1 cellular context compared by ENCODE assay signal in the genomic region with DNA sequence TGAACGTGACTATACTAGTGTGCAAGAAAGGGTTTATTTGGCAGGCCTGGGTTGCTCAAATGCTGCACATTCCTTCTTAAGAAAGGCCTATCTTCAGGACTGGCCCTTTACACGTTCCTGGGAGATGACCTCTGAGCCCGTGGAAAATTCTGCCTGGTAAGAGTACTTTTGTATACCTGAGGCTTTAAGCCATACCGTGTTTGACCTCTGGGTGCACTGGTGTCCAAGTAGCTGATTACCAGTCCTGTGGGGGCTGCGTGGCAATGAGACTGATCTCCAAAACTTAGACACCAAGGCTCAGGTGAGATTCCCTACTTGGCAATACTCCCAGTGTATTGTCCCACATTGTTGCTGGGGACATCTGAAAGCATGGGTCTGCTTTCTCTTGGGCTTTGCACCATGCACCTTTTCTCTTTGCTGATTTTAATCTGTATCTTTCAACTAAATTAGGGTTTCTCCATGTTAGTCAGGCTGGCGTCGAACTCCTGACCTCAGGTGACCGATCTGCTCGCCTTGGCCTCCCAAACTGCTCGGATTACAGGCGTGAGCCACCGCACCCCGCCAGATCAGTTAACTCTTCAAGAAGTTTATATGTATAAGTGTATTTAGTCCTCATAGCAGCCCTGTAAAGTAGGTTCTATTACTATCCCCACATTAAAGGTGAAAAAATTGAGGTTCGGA.
A peak's percentile ranks its signal among the peaks of the same experiment; 100 is the strongest.
TF ChIP-seq lines count a peak whose summit lies in the region.

No MANE protein-coding gene starts in this region.

TF ChIP-seq in HepG2, 621 proteins besides CTCF, POLR2A, EP300 and RAD21 (continues in another document):
- TF ChIP-seq KLF12 (CRISPR knock-in tag; IDR thresholded peaks at IDR 0.05; ENCODE audit: borderline replicate concordance) (no peak), ZNF572 (CRISPR knock-in tag; IDR thresholded peaks at IDR 0.05) (no peak), ZNF7 (CRISPR knock-in tag; IDR thresholded peaks at IDR 0.05) (no peak), ZNF549 (CRISPR knock-in tag; IDR thresholded peaks at IDR 0.05) (no peak), ZNF777 (CRISPR knock-in tag; IDR thresholded peaks at IDR 0.05) (no peak), ASH2L (IDR thresholded peaks at IDR 0.05; ENCODE audit: insufficient read length, low read depth, low read length) (peak; percentile 64), RBFOX2 (IDR thresholded peaks at IDR 0.05; ENCODE audit: low read depth, low read length) (no peak), HNF4G (IDR thresholded peaks at IDR 0.05; ENCODE audit: borderline replicate concordance, low read depth, low read length) (peak; percentile 46), HNF4G (CRISPR knock-in tag; IDR thresholded peaks at IDR 0.05; ENCODE audit: borderline replicate concordance, low read depth) (no peak), HNRNPH1 (optimal IDR thresholded peaks at IDR 0.05; ENCODE audit: low read depth, low read length) (no peak), ZNF317 (CRISPR knock-in tag; IDR thresholded peaks at IDR 0.05) (no peak), ZZZ3 (CRISPR knock-in tag; IDR thresholded peaks at IDR 0.05; ENCODE audit: borderline replicate concordance) (no peak), NR1H2 (CRISPR knock-in tag; IDR thresholded peaks at IDR 0.05; ENCODE audit: borderline replicate concordance, low read depth) (no peak), ZNF431 (CRISPR knock-in tag; IDR thresholded peaks at IDR 0.05; ENCODE audit: borderline replicate concordance, low read depth) (no peak), HDAC2 (CRISPR knock-in tag; IDR thresholded peaks at IDR 0.05) (peak; percentile 54; the same call in 1 of the 2 replicates), NFRKB (IDR thresholded peaks at IDR 0.05) (no peak), ZNF205 (CRISPR knock-in tag; IDR thresholded peaks at IDR 0.05) (no peak), KLF15 (CRISPR knock-in tag; IDR thresholded peaks at IDR 0.05; ENCODE audit: borderline replicate concordance) (no peak), ZNF232 (CRISPR knock-in tag; IDR thresholded peaks at IDR 0.05; ENCODE audit: borderline replicate concordance) (no peak), KLF13 (CRISPR knock-in tag; IDR thresholded peaks at IDR 0.05) (no peak), ZNF83 (CRISPR knock-in tag; IDR thresholded peaks at IDR 0.05; ENCODE audit: borderline replicate concordance) (no peak), TAF1 (CRISPR knock-in tag; IDR thresholded peaks at IDR 0.05) (no peak), ZNF781 (CRISPR knock-in tag; IDR thresholded peaks at IDR 0.05; ENCODE audit: borderline replicate concordance, not compliant biosample characterization) (no peak), GLI4 (CRISPR knock-in tag; IDR thresholded peaks at IDR 0.05; ENCODE audit: borderline replicate concordance) (no peak), PHF20 (CRISPR knock-in tag; IDR thresholded peaks at IDR 0.05) (no peak), SIX1 (CRISPR knock-in tag; IDR thresholded peaks at IDR 0.05; ENCODE audit: borderline replicate concordance) (peak; percentile 30; the same call in 1 of the 2 replicates), ZFP82 (CRISPR knock-in tag; IDR thresholded peaks at IDR 0.05; ENCODE audit: borderline replicate concordance) (no peak), SYNCRIP (IDR thresholded peaks at IDR 0.05; ENCODE audit: insufficient read depth, low read depth, low read length) (no peak), ZNF841 (CRISPR knock-in tag; IDR thresholded peaks at IDR 0.05; ENCODE audit: borderline replicate concordance) (no peak), POGZ (CRISPR knock-in tag; IDR thresholded peaks at IDR 0.05) (no peak), ARHGAP35 (CRISPR knock-in tag; IDR thresholded peaks at IDR 0.05; ENCODE audit: borderline replicate concordance) (no peak), ZNF558 (CRISPR knock-in tag; IDR thresholded peaks at IDR 0.05; ENCODE audit: borderline replicate concordance) (no peak), RARA (CRISPR knock-in tag; IDR thresholded peaks at IDR 0.05) (peak; percentile 68), EHMT2 (IDR thresholded peaks at IDR 0.05; ENCODE audit: borderline replicate concordance, low read depth, low read length) (no peak), NR2F2 (IDR thresholded peaks at IDR 0.05; ENCODE audit: borderline replicate concordance, low read depth) (0 out of 2 replicates have a peak, but pooled peaks have one; percentile 13), HOXA3 (CRISPR knock-in tag; IDR thresholded peaks at IDR 0.05) (no peak), ZSCAN20 (CRISPR knock-in tag; IDR thresholded peaks at IDR 0.05; ENCODE audit: borderline replicate concordance) (no peak), SAFB2 (CRISPR knock-in tag; IDR thresholded peaks at IDR 0.05; ENCODE audit: borderline replicate concordance, low read depth) (no peak), ZNF619 (CRISPR knock-in tag; IDR thresholded peaks at IDR 0.05) (no peak), HNF4A (CRISPR knock-in tag; IDR thresholded peaks at IDR 0.05) (peak; percentile 43), RFXANK (CRISPR knock-in tag; IDR thresholded peaks at IDR 0.05) (no peak), KMT2B (CRISPR knock-in tag; IDR thresholded peaks at IDR 0.05) (no peak)
- TF ChIP-seq, protein P1, sequence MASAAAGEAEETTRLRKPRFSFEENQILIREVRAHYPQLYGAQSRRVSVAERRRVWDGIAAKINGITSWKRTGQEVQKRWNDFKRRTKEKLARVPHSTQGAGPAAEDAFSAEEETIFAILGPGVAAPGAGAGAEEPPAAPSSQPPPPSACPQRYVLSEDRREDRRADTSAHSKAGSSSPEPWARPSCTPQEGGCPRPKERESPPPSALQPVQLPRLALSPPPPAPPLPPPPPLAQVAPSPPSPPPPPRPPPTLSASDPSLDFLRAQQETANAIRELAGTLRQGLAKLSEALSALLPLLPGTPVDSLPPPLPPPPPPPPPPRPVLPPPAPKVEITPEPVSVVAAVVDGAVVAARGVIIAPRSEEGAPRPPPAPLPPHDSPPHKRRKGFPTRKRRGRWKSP (CRISPR knock-in tag; IDR thresholded peaks at IDR 0.05): 0 out of 2 replicates have a peak, but pooled peaks have one; percentile 28
- TF ChIP-seq, protein P2, sequence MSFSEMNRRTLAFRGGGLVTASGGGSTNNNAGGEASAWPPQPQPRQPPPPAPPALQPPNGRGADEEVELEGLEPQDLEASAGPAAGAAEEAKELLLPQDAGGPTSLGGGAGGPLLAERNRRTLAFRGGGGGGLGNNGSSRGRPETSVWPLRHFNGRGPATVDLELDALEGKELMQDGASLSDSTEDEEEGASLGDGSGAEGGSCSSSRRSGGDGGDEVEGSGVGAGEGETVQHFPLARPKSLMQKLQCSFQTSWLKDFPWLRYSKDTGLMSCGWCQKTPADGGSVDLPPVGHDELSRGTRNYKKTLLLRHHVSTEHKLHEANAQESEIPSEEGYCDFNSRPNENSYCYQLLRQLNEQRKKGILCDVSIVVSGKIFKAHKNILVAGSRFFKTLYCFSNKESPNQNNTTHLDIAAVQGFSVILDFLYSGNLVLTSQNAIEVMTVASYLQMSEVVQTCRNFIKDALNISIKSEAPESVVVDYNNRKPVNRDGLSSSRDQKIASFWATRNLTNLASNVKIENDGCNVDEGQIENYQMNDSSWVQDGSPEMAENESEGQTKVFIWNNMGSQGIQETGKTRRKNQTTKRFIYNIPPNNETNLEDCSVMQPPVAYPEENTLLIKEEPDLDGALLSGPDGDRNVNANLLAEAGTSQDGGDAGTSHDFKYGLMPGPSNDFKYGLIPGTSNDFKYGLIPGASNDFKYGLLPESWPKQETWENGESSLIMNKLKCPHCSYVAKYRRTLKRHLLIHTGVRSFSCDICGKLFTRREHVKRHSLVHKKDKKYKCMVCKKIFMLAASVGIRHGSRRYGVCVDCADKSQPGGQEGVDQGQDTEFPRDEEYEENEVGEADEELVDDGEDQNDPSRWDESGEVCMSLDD (CRISPR knock-in tag; IDR thresholded peaks at IDR 0.05; ENCODE audit: borderline replicate concordance): no peak
- TF ChIP-seq, protein P3, sequence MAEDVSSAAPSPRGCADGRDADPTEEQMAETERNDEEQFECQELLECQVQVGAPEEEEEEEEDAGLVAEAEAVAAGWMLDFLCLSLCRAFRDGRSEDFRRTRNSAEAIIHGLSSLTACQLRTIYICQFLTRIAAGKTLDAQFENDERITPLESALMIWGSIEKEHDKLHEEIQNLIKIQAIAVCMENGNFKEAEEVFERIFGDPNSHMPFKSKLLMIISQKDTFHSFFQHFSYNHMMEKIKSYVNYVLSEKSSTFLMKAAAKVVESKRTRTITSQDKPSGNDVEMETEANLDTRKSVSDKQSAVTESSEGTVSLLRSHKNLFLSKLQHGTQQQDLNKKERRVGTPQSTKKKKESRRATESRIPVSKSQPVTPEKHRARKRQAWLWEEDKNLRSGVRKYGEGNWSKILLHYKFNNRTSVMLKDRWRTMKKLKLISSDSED (CRISPR knock-in tag; IDR thresholded peaks at IDR 0.05): no peak
- TF ChIP-seq, protein P4, sequence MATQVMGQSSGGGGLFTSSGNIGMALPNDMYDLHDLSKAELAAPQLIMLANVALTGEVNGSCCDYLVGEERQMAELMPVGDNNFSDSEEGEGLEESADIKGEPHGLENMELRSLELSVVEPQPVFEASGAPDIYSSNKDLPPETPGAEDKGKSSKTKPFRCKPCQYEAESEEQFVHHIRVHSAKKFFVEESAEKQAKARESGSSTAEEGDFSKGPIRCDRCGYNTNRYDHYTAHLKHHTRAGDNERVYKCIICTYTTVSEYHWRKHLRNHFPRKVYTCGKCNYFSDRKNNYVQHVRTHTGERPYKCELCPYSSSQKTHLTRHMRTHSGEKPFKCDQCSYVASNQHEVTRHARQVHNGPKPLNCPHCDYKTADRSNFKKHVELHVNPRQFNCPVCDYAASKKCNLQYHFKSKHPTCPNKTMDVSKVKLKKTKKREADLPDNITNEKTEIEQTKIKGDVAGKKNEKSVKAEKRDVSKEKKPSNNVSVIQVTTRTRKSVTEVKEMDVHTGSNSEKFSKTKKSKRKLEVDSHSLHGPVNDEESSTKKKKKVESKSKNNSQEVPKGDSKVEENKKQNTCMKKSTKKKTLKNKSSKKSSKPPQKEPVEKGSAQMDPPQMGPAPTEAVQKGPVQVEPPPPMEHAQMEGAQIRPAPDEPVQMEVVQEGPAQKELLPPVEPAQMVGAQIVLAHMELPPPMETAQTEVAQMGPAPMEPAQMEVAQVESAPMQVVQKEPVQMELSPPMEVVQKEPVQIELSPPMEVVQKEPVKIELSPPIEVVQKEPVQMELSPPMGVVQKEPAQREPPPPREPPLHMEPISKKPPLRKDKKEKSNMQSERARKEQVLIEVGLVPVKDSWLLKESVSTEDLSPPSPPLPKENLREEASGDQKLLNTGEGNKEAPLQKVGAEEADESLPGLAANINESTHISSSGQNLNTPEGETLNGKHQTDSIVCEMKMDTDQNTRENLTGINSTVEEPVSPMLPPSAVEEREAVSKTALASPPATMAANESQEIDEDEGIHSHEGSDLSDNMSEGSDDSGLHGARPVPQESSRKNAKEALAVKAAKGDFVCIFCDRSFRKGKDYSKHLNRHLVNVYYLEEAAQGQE (IDR thresholded peaks at IDR 0.05; ENCODE audit: borderline replicate concordance in 1 of 2, low read depth in 1 of 2, low read length in 2 of 2): no peak
- TF ChIP-seq, protein P5, sequence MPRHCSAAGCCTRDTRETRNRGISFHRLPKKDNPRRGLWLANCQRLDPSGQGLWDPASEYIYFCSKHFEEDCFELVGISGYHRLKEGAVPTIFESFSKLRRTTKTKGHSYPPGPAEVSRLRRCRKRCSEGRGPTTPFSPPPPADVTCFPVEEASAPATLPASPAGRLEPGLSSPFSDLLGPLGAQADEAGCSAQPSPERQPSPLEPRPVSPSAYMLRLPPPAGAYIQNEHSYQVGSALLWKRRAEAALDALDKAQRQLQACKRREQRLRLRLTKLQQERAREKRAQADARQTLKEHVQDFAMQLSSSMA (CRISPR knock-in tag; IDR thresholded peaks at IDR 0.05): no peak
- TF ChIP-seq, protein P6, sequence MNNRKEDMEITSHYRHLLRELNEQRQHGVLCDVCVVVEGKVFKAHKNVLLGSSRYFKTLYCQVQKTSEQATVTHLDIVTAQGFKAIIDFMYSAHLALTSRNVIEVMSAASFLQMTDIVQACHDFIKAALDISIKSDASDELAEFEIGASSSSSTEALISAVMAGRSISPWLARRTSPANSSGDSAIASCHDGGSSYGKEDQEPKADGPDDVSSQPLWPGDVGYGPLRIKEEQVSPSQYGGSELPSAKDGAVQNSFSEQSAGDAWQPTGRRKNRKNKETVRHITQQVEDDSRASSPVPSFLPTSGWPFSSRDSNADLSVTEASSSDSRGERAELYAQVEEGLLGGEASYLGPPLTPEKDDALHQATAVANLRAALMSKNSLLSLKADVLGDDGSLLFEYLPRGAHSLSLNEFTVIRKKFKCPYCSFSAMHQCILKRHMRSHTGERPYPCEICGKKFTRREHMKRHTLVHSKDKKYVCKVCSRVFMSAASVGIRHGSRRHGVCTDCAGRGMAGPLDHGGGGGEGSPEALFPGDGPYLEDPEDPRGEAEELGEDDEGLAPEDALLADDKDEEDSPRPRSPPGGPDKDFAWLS (CRISPR knock-in tag; IDR thresholded peaks at IDR 0.05; ENCODE audit: borderline replicate concordance): no peak
- TF ChIP-seq, protein P7, sequence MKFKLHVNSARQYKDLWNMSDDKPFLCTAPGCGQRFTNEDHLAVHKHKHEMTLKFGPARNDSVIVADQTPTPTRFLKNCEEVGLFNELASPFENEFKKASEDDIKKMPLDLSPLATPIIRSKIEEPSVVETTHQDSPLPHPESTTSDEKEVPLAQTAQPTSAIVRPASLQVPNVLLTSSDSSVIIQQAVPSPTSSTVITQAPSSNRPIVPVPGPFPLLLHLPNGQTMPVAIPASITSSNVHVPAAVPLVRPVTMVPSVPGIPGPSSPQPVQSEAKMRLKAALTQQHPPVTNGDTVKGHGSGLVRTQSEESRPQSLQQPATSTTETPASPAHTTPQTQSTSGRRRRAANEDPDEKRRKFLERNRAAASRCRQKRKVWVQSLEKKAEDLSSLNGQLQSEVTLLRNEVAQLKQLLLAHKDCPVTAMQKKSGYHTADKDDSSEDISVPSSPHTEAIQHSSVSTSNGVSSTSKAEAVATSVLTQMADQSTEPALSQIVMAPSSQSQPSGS (CRISPR knock-in tag; IDR thresholded peaks at IDR 0.05): no peak
- TF ChIP-seq, protein P8, sequence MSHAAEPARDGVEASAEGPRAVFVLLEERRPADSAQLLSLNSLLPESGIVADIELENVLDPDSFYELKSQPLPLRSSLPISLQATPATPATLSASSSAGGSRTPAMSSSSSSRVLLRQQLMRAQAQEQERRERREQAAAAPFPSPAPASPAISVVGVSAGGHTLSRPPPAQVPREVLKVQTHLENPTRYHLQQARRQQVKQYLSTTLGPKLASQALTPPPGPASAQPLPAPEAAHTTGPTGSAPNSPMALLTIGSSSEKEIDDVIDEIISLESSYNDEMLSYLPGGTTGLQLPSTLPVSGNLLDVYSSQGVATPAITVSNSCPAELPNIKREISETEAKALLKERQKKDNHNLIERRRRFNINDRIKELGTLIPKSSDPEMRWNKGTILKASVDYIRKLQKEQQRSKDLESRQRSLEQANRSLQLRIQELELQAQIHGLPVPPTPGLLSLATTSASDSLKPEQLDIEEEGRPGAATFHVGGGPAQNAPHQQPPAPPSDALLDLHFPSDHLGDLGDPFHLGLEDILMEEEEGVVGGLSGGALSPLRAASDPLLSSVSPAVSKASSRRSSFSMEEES (CRISPR knock-in tag; IDR thresholded peaks at IDR 0.05): no peak
- TF ChIP-seq, protein P9, sequence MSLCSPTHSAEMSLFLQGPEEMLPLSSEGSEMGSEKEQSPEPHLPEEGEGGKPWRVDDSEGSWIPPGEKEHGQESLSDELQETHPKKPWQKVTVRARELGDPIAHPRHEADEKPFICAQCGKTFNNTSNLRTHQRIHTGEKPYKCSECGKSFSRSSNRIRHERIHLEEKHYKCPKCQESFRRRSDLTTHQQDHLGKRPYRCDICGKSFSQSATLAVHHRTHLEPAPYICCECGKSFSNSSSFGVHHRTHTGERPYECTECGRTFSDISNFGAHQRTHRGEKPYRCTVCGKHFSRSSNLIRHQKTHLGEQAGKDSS (CRISPR knock-in tag; IDR thresholded peaks at IDR 0.05; ENCODE audit: borderline replicate concordance, low read depth): no peak
